In the genomic region with DNA sequence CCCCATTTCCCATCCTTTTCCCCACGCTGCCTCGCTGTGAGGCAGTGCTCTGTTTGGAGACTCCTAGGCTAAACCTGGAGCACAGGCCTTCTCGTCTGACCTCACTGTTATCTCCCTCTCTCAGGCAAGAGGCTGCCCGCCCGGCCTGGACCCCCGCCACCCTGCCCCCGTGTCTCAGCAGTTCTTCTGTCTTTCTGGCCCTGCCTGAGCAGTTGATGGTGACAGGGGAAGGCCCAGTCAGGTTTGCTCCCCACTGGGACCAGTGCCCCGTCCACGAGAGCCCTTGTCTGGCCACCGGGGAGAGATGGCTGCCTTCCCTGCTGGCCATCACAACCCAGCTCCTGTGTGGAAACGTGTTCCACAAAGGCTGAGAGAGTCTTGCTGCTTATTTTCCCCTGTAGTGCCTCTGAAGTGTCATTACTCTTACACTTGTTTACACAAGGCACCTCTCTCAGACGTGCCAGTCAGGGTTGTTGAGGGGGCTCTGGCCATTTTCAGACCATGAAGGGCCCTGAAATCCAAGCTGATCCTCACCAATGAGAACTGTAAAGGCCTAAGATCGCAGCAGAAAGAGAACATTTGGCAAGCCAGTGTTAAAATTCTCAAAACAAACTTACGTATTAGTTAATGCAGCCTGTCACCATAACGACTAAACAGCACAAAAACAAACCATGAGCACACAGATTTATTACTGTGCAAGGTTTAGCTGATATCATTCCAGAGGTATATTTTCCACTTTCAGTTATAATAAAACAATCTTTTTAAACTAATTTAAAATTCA, we compare ENCODE assay signal across 13 cellular contexts.
A peak's percentile ranks its signal among the peaks of the same experiment; 100 is the strongest.
DNase-seq lines count a peak whose midpoint lies in the region; ATAC-seq, FAIRE-seq and TF ChIP-seq lines count a peak whose summit lies in the region.
"Had no signal": no experiment of that assay in that cellular context is flagged by ENCODE, and none has a peak within 500 bp of the region (broad histone marks: within the 10 kb centered on the region; RNA-seq: fewer than 3 reads in every experiment).

No MANE protein-coding gene starts in this region.

- H3K4me1 ChIP-seq in H9 (ENCODE audit: insufficient read depth, low read length) (no peaks in the 10 kb centered on the region), pancreas (no peaks in the 10 kb centered on the region)

- H4K20me1 ChIP-seq in H9 (ENCODE audit: control insufficient read depth, insufficient read depth, insufficient read length): no peaks in the 10 kb centered on the region
- H4K20me1 ChIP-seq: BLaER1 treated with 17β-estradiol and CSF1 and Interleukin-3, amounts not matched to agents 10 nM and 100 nM had no signal

- peak overlapping the region in 2 of 3 experiments; percentile 3 to 90; a peak in 3 of 7 replicates for H3K27ac Mint-ChIP-seq in H9

- no peak overlapping the region for H3K4ac ChIP-seq in H9 (ENCODE audit: low read depth, low read length)

- WGBS in H9 (ENCODE audit: extremely low coverage, insufficient read length, low lambda C conversion rate): no CpG with 5 or more reads among the region's 15 CpGs
- 37 to 55% (median 54%) methylated on average over 14 to 15 of the region's 15 CpGs for WGBS in adipose tissue, 3 donors
- WGBS in pancreas, 2 donors: 41 to 47% methylated on average over 15 of the region's 15 CpGs

- ATAC-seq in left ventricle myocardium superior (peak; percentile 56), pancreas (peak in 3 of 4 donors; percentile 46 to 65 (median 53)), HG03378 (IDR thresholded peaks at IDR 0.05; ENCODE audit: unreplicated experiment) (no peak), HG03039 (IDR thresholded peaks at IDR 0.05; ENCODE audit: unreplicated experiment) (no peak)

- H4K8ac ChIP-seq in H9 (replicated peaks; ENCODE audit: insufficient read length, low read depth, low read length): no peak overlapping the region

- H3K9me3 ChIP-seq in H9 (ENCODE audit: control insufficient read depth, low read depth, low read length): no peaks in the 10 kb centered on the region
- no peaks in the 10 kb centered on the region for H3K9me3 ChIP-seq in pancreas

- peaks cover 0 to 8% of the 10 kb centered on the region in 2 experiments; a peak in 2 of 4 replicates for H3K4me1 Mint-ChIP-seq in H9

- H2BK12ac ChIP-seq in H9 (ENCODE audit: insufficient read length, low read depth, low read length): no peak overlapping the region

- H3K79me1 ChIP-seq in H9 (ENCODE audit: insufficient read depth, low read depth, low read length, poor library complexity, severe bottlenecking): no peaks in the 10 kb centered on the region

- H3K23me2 ChIP-seq in H9 (ENCODE audit: insufficient read length, low read depth, low read length, poor library complexity, severe bottlenecking): no peaks in the 10 kb centered on the region

- H4K91ac ChIP-seq in H9 (ENCODE audit: insufficient read length, low read depth, low read length): no peak overlapping the region

- no peak overlapping the region for H4K5ac ChIP-seq in H9 (ENCODE audit: insufficient read length, low read depth, low read length)

- H3T11ph ChIP-seq in H9 (ENCODE audit: low read length): no peak overlapping the region

- H3K36me3 ChIP-seq in pancreas: no peaks in the 10 kb centered on the region
- H3K36me3 ChIP-seq: BLaER1 treated with 17β-estradiol and CSF1 and Interleukin-3, amounts not matched to agents 10 nM and 100 nM had no signal

- H3K4me3 ChIP-seq in pancreas: no peak overlapping the region
- H3K4me3 ChIP-seq: BLaER1 treated with 17β-estradiol and CSF1 and Interleukin-3, amounts not matched to agents 10 nM and 100 nM had no signal

- no peak overlapping the region for H2BK15ac ChIP-seq in H9 (ENCODE audit: low read depth, low read length)

- no peak overlapping the region for H2BK20ac ChIP-seq in H9 (ENCODE audit: low read depth, low read length, poor library complexity, severe bottlenecking)

- no peaks in the 10 kb centered on the region for H3K79me2 ChIP-seq in H9 (ENCODE audit: insufficient read depth, low read length)

- no peak overlapping the region for H2AK5ac ChIP-seq in H9 (ENCODE audit: insufficient read length, low read length)

- no peak overlapping the region for H3K9ac ChIP-seq in H9 (ENCODE audit: extremely low read depth, insufficient read length, low read length)
- H3K9ac ChIP-seq: BLaER1 treated with 17β-estradiol and CSF1 and Interleukin-3, amounts not matched to agents 10 nM and 100 nM had no signal

- H3K4me2 ChIP-seq in H9 (ENCODE audit: insufficient read depth, insufficient read length, low read length): no peak overlapping the region

- H3K9me3 Mint-ChIP-seq in H9: no peaks in the 10 kb centered on the region; a peak in 3 of 5 replicates

- FAIRE-seq in pancreas (lab: Jason Lieb, UNC): peak; percentile 51

- no peak overlapping the region for H2BK120ac ChIP-seq in H9 (ENCODE audit: low read depth, low read length, poor library complexity, severe bottlenecking)

- TF ChIP-seq CTCF in H9 (conservative IDR thresholded peaks at IDR 0.05): no peak
- no peak for TF ChIP-seq CTCF in pancreas (IDR thresholded peaks at IDR 0.05)

- no peak overlapping the region for H3K14ac ChIP-seq in H9 (ENCODE audit: insufficient read depth, low read length)

- no peak overlapping the region for H3K23ac ChIP-seq in H9 (ENCODE audit: insufficient read length, low read depth, low read length)

- no peak overlapping the region for H2BK5ac ChIP-seq in H9 (ENCODE audit: insufficient read length, low read length)

- DNase-seq in H9: no peak
- peak; percentile 33 for DNase-seq in left ventricle myocardium superior
- DNase-seq in pancreas: peak in 2 of 6 donors; percentile 22 to 31
- DNase-seq in NCI-H128 (lab: John Stamatoyannopoulos, UW; ENCODE audit: unreplicated experiment): no peak
- no peak for DNase-seq in kidney tubule cell (ENCODE audit: low spot score)
- DNase-seq: activated T-cell treated with anti-CD3 and anti-CD28 coated beads for 4 hours, foreskin fibroblast, Kasumi-1, T-helper 2 cell had no signal

- H3K4me3 Mint-ChIP-seq in H9: peak overlapping the region in 1 of 2 experiments; percentile 39; a peak in 1 of 5 replicates

- peaks cover 6% of the 10 kb centered on the region for H3K27me3 Mint-ChIP-seq in H9 (ENCODE audit: low read depth)

- intact Hi-C loops in left ventricle myocardium superior (cut with micrococcal nuclease): no loop called here
- intact Hi-C loops in pancreas (cut with DNase I): no loop called here

- H3K56ac ChIP-seq in H9 (ENCODE audit: insufficient read length, low read depth, low read length): no peak overlapping the region

- H3K36me3 Mint-ChIP-seq in H9 (ENCODE audit: insufficient read depth in 1 of 3, low read depth in 3 of 3): no peaks in the 10 kb centered on the region

- no peaks in the 10 kb centered on the region for H3K27me3 ChIP-seq in H9 (ENCODE audit: insufficient read depth, low read length)
- no peaks in the 10 kb centered on the region for H3K27me3 ChIP-seq in pancreas
- H3K27me3 ChIP-seq: BLaER1 treated with 17β-estradiol and CSF1 and Interleukin-3, amounts not matched to agents 10 nM and 100 nM had no signal

- no peak overlapping the region for H2AFZ ChIP-seq in H9 (ENCODE audit: low read length)

- H3K27ac ChIP-seq in H9 (ENCODE audit: insufficient read length, low read depth, low read length): no peak overlapping the region
- peak overlapping the region; percentile 55 for H3K27ac ChIP-seq in adipose tissue (ENCODE audit: low read depth, low read length)
- peak overlapping the region; percentile 28 to 41 (median 36) for H3K27ac ChIP-seq in pancreas
- H3K27ac ChIP-seq: BLaER1 treated with 17β-estradiol and CSF1 and Interleukin-3, amounts not matched to agents 10 nM and 100 nM had no signal

- no peak overlapping the region for H3K18ac ChIP-seq in H9 (ENCODE audit: insufficient read length, low read depth, low read length)

Comparison
In these comparisons a context has a peak if more than half of its experiments do, and no peak if none do; other contexts are left out.
1. ATAC-seq: peak in left ventricle myocardium superior (single experiment) and pancreas (3 of 4); none in HG03378 (single experiment) and HG03039 (single experiment).